Comparison of ENCODE assay signal across 17 cellular contexts in the genomic region with DNA sequence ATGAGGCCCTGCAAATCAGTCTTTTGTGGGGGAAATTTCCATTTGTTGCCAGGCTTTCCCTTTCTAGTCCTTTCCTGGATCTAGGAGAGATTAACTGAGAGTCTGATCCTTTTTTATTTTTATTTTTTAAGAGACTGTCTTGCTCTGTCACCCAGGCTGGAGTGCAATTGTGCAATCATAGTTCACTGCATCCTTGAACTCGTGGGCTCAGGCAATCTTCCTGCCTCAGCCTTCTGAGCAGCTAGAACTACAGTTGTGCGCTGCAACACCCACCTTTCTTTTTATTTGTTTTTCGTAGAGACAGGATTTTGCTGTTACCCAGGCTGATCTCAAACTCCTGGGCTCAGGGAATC. TPM values are rescaled to one million over a fixed set of nuclear protein-coding genes. Genes with fewer than 3 reads are reported as not detected.
DNase-seq lines count a peak whose midpoint lies in the region; ATAC-seq, FAIRE-seq and TF ChIP-seq lines count a peak whose summit lies in the region.
"Had no signal": no experiment of that assay in that cellular context is flagged by ENCODE, and none has a peak within 500 bp of the region (broad histone marks: within the 10 kb centered on the region; RNA-seq: fewer than 3 reads in every experiment).

No MANE protein-coding gene starts in this region.

- BruUV-seq in HepG2 (replicated peaks; lab: Mats Ljungman, UMichigan): no TSS peak

- H2BK20ac ChIP-seq in H1 (ENCODE audit: low read length): peak overlapping the region; percentile 94; the same call in 1 of the 2 replicates

- peak overlapping the region; percentile 81 for H3K18ac ChIP-seq in H1 (ENCODE audit: extremely low read depth, low read length)

- H3K36me3 ChIP-seq in HepG2 (replicated peaks in 1 of 2; ENCODE audit: control insufficient read depth in 1 of 2, insufficient read depth in 2 of 2, low read length in 2 of 2) (no peaks in the 10 kb centered on the region), right lobe of liver (no peaks in the 10 kb centered on the region), H1 (ENCODE audit: control insufficient read depth in 2 of 4, insufficient read depth in 4 of 4, low read length in 3 of 4) (no peaks in the 10 kb centered on the region), HAP-1 (replicated peaks) (no peaks in the 10 kb centered on the region; the same call in 1 of the 2 replicates)

- DNase-seq in HepG2 (ENCODE audit: low spot score): no peak
- no peak for DNase-seq in right lobe of liver
- peak; percentile 23 for DNase-seq in NOMO-1 treated with dmso at 0.1 percent for 144 hours (lab: John Stamatoyannopoulos, UW; ENCODE audit: unreplicated experiment)
- no peak for DNase-seq in H1 (ENCODE audit: low read depth in 1 of 2, low spot score in 2 of 2)
- no peak for DNase-seq in activated CD4-positive, CD25-positive, alpha-beta regulatory T cell (lab: John Stamatoyannopoulos, UW)
- no peak for DNase-seq in HAP-1 (ENCODE audit: low spot score in 2 of 2)
- DNase-seq in stimulated activated CD4-positive, alpha-beta T cell treated with anti-CD3 and anti-CD28 coated beads, Interleukin-4, amount 100 ng/mL, for 1 hour: no peak
- DNase-seq: HFFc6, psoas muscle had no signal

- TF ChIP-seq EP300 in HepG2 (IDR thresholded peaks at IDR 0.05; ENCODE audit: low read depth in 2 of 2, low read length in 2 of 2) (no peak), HepG2 (CRISPR knock-in tag; IDR thresholded peaks at IDR 0.05; ENCODE audit: borderline replicate concordance) (no peak), H1 (IDR thresholded peaks at IDR 0.05; ENCODE audit: borderline replicate concordance in 1 of 2, low read depth in 2 of 2, low read length in 2 of 2) (no peak)

- peak overlapping the region; percentile 96 for H4K91ac ChIP-seq in H1 (replicated peaks; ENCODE audit: insufficient read length, low read length)

- in situ Hi-C loops in HepG2 (cut with HindIII; ENCODE audit: extremely low pct_ligation_motif_present, low pct_unique_long_range_greater_than_20kb) (no loop called here), HAP-1 (cut with MboI; ENCODE audit: low sequenced_read_pairs) (no loop called here)

- POLR2A ChIA-PET in HepG2 (lab: Yijun Ruan, JAX) (interaction anchor here (1.2 to 1.3 kb wide), 3 partner anchors 22 to 82 kb away, joined by 3 to 8 read pairs (median 3); a partner anchor contains a TSS), H1 (lab: Charles Lee; ENCODE audit: partially characterized antibody) (interaction anchor here (0.8 to 40.3 kb wide), 33 partner anchors 9 to 1868 kb away, joined by 3 to 3039 read pairs (median 11); a partner anchor contains a TSS)

- no peaks in the 10 kb centered on the region for H3K79me2 ChIP-seq in HepG2 (ENCODE audit: insufficient read depth, low read length)
- H3K79me2 ChIP-seq in H1 (ENCODE audit: control insufficient read depth in 1 of 2, insufficient read depth in 2 of 2, low read length in 2 of 2): 0 out of 4 replicates have a peak, but pooled peaks cover 0 to 3% of the 10 kb centered on the region in 2 experiments

- H3K4me3 ChIP-seq in HepG2 (replicated peaks in 1 of 3; ENCODE audit: insufficient read depth in 1 of 3, low read depth in 2 of 3, low read length in 3 of 3): 0 out of 6 replicates have a peak overlapping the region, but pooled peaks of 1 of the 3 experiments have one; percentile 5
- H3K4me3 ChIP-seq in right lobe of liver: no peak overlapping the region
- peak overlapping the region; percentile 71 to 99 (median 89) for H3K4me3 ChIP-seq in H1 (ENCODE audit: extremely low read depth in 1 of 4, insufficient read depth in 2 of 4, low read depth in 3 of 4, low read length in 4 of 4)
- H3K4me3 ChIP-seq in HAP-1: no peak overlapping the region
- H3K4me3 ChIP-seq: psoas muscle had no signal

- TF ChIP-seq CTCF in HepG2 (CRISPR knock-in tag; IDR thresholded peaks at IDR 0.05): no peak
- no peak for TF ChIP-seq CTCF in right lobe of liver (IDR thresholded peaks at IDR 0.05)
- no peak for TF ChIP-seq CTCF in H1 (IDR thresholded peaks at IDR 0.05; ENCODE audit: control extremely low read depth in 1 of 3, insufficient read depth in 1 of 3, low read depth in 1 of 3, low read length in 3 of 3)

- CTCF ChIA-PET in HepG2 (lab: Yijun Ruan, JAX; ENCODE audit: low intra/inter-chr PET ratio, low total read pairs) (no interaction called here), H1 (lab: Charles Lee; ENCODE audit: partially characterized antibody) (interaction anchor here (1.2 to 2.4 kb wide), 2 partner anchors 18 to 22 kb away, joined by 3 to 10 read pairs; a partner anchor contains a TSS)

- no peak overlapping the region for H3K4ac ChIP-seq in H1 (replicated peaks; ENCODE audit: insufficient read length, low read depth, low read length)

- no peak overlapping the region for H2AFZ ChIP-seq in HepG2 (ENCODE audit: low read length)
- no peak overlapping the region for H2AFZ ChIP-seq in H1 (ENCODE audit: low read length)

- no peak overlapping the region for H4K8ac ChIP-seq in H1 (ENCODE audit: extremely low read depth, insufficient read depth, low read length)

- no peaks in the 10 kb centered on the region; the same call in 1 of the 2 replicates for H3K79me1 ChIP-seq in H1 (ENCODE audit: low read depth, low read length)

- ATAC-seq in HepG2: no peak
- ATAC-seq in right lobe of liver: no peak
- ATAC-seq in HG02763 (IDR thresholded peaks at IDR 0.05; ENCODE audit: unreplicated experiment): no peak
- ATAC-seq: psoas muscle had no signal

- no peak for TF ChIP-seq POLR2A in HepG2 (IDR thresholded peaks at IDR 0.05; ENCODE audit: insufficient read depth in 1 of 2, low read depth in 2 of 2, low read length in 2 of 2)
- TF ChIP-seq POLR2A in right lobe of liver (IDR thresholded peaks at IDR 0.05): no peak
- no peak for TF ChIP-seq POLR2A in H1 (IDR thresholded peaks at IDR 0.05; ENCODE audit: control extremely low read depth in 1 of 2, low read depth in 2 of 2, low read length in 2 of 2)

- no peak overlapping the region for H3K56ac ChIP-seq in H1 (replicated peaks; ENCODE audit: insufficient read length, low read depth, low read length)

- H3K23ac ChIP-seq in H1 (ENCODE audit: insufficient read length): no peak overlapping the region

- peak overlapping the region; percentile 49 for H4K5ac ChIP-seq in H1 (ENCODE audit: insufficient read length, low read depth, low read length)

- H3K9ac ChIP-seq in HepG2 (ENCODE audit: insufficient read depth, low read depth, low read length) (no peak overlapping the region), H1 (replicated peaks in 1 of 4; ENCODE audit: extremely low read depth in 1 of 4, low read depth in 3 of 4, low read length in 3 of 4) (peak overlapping the region in 3 of 4 experiments; percentile 25 to 91 (median 25); a peak in 5 of 7 replicates)

- H3K27me3 ChIP-seq in HepG2 (ENCODE audit: control insufficient read depth in 1 of 2, insufficient read depth in 2 of 2, low read length in 2 of 2) (no peaks in the 10 kb centered on the region; a peak in 1 of 5 replicates), right lobe of liver (no peaks in the 10 kb centered on the region), H1 (replicated peaks in 1 of 4; ENCODE audit: control insufficient read depth in 3 of 4, extremely low read depth in 1 of 4, insufficient read depth in 3 of 4, low read length in 3 of 4) (no peaks in the 10 kb centered on the region), HAP-1 (ENCODE audit: low read depth) (no peaks in the 10 kb centered on the region)

- no peaks in the 10 kb centered on the region for H4K20me1 ChIP-seq in HepG2 (ENCODE audit: insufficient read depth, low read length)
- H4K20me1 ChIP-seq in H1 (replicated peaks in 1 of 2; ENCODE audit: control insufficient read depth in 1 of 2, insufficient read depth in 2 of 2, low read length in 2 of 2): peaks cover 0 to 2% of the 10 kb centered on the region in 2 experiments

- FAIRE-seq in HepG2 (lab: Jason Lieb, UNC) (peak; percentile 87), H1 (lab: Jason Lieb, UNC) (no peak)
- FAIRE-seq: frontal cortex had no signal

- no peaks in the 10 kb centered on the region for H3K9me3 ChIP-seq in HepG2 (ENCODE audit: low read length)
- no peaks in the 10 kb centered on the region for H3K9me3 ChIP-seq in right lobe of liver
- H3K9me3 ChIP-seq in H1 (ENCODE audit: insufficient read depth in 2 of 2, low read depth in 1 of 2, low read length in 1 of 2): no peaks in the 10 kb centered on the region
- H3K9me3 ChIP-seq in HAP-1: no peaks in the 10 kb centered on the region
- H3K9me3 ChIP-seq: psoas muscle had no signal

- H3K23me2 ChIP-seq in H1 (ENCODE audit: low read depth, low read length): peaks cover 10% of the 10 kb centered on the region

- H2BK120ac ChIP-seq in H1 (replicated peaks; ENCODE audit: low read depth, low read length): peak overlapping the region; percentile 52

- H3K4me2 ChIP-seq in HepG2 (ENCODE audit: low read depth, low read length): peak overlapping the region; percentile 59
- H3K4me2 ChIP-seq in H1 (ENCODE audit: insufficient read depth in 1 of 2, low read depth in 2 of 2, low read length in 2 of 2): peak overlapping the region; percentile 78 to 100

- H2BK5ac ChIP-seq in H1 (ENCODE audit: low read depth, low read length): peak overlapping the region; percentile 92

- peak overlapping the region; percentile 19 for H3K27ac ChIP-seq in HepG2 (ENCODE audit: extremely low read length, insufficient read depth, low read length)
- H3K27ac ChIP-seq in right lobe of liver: no peak overlapping the region
- peak overlapping the region; percentile 76; the same call in 1 of the 2 replicates for H3K27ac ChIP-seq in H1 (ENCODE audit: low read depth, low read length)
- H3K27ac ChIP-seq: psoas muscle had no signal

- intact Hi-C loops in HepG2 (cut with micrococcal nuclease; ENCODE audit: unreplicated experiment) (loop anchor here (2.0 kb wide), 1 partner anchor 22 kb away; a partner anchor contains a TSS), right lobe of liver (cut with DNase I) (no loop called here)

- no peak for TF ChIP-seq RAD21 in HepG2 (CRISPR knock-in tag; IDR thresholded peaks at IDR 0.05)
- no peak for TF ChIP-seq RAD21 in H1 (IDR thresholded peaks at IDR 0.05 in 1 of 2, conservative IDR thresholded peaks at IDR 0.05 in 1 of 2; ENCODE audit: low read depth in 2 of 2, low read length in 2 of 2)

- H2BK12ac ChIP-seq in H1 (ENCODE audit: low read depth, low read length): peak overlapping the region; percentile 77; the same call in 1 of the 2 replicates

- 0 out of 2 replicates have a peak overlapping the region, but pooled peaks have one; percentile 61 for H2BK15ac ChIP-seq in H1 (ENCODE audit: low read length)

- no peak overlapping the region for H3K14ac ChIP-seq in H1 (ENCODE audit: insufficient read length)

- peaks cover 40% of the 10 kb centered on the region for H3K4me1 ChIP-seq in HepG2 (ENCODE audit: insufficient read depth, low read length)
- H3K4me1 ChIP-seq in right lobe of liver: peaks cover 0 to 3% (median 0%) of the 10 kb centered on the region in 4 donors
- H3K4me1 ChIP-seq in H1 (replicated peaks in 1 of 4; ENCODE audit: control insufficient read depth in 3 of 4, insufficient read depth in 4 of 4, low read length in 3 of 4): peaks cover 7 to 14% (median 8%) of the 10 kb centered on the region in 4 experiments; a peak in 6 of 7 replicates
- H3K4me1 ChIP-seq in HAP-1: peaks cover 9% of the 10 kb centered on the region; the same call in 1 of the 2 replicates

- H2AK5ac ChIP-seq in H1 (ENCODE audit: low read depth, low read length): no peak overlapping the region

- WGBS in HepG2 (ENCODE audit: low lambda C conversion rate): under 1% methylated on average over 3 of the region's 3 CpGs
- 48% methylated on average over 3 of the region's 3 CpGs for WGBS in right lobe of liver (ENCODE audit: insufficient coverage, low coverage, low lambda C conversion rate, missing lambda C conversion rate)
- 6% methylated on average over 3 of the region's 3 CpGs; no CpG with 5 or more reads in 1 of the 2 experiments for WGBS in H1 (ENCODE audit: extremely low coverage in 1 of 2, insufficient coverage in 1 of 2, insufficient read length in 1 of 2, insufficient replicate concordance in 2 of 2, low coverage in 1 of 2, low lambda C conversion rate in 2 of 2, missing lambda C conversion rate in 1 of 2), 2 experiments

RNA-seq across cellular contexts. Expression of a gene that starts 22.9 kb away (rescaled TPM):
- not detected in 2 replicates for total RNA-seq in HepG2 (2016; rRNA removed; fragmentation: Illumina TruSeq; extraction: Trizol)
- not detected in 2 replicates for total RNA-seq in HepG2 (2016; cell fraction: cytosol; rRNA removed; fragmentation: Illumina TruSeq; extraction: Trizol; ENCODE audit: low read depth)
- total RNA-seq in HepG2 (2016; cell fraction: insoluble cytoplasmic fraction; rRNA removed; fragmentation: Illumina TruSeq; extraction: Trizol): not detected in 2 replicates
- not detected in 2 replicates for total RNA-seq in HepG2 (2016; cell fraction: membrane; rRNA removed; fragmentation: Illumina TruSeq; extraction: Trizol)
- not detected in 2 replicates for total RNA-seq in HepG2 (2016; cell fraction: nucleus; rRNA removed; fragmentation: Illumina TruSeq; extraction: Trizol)
- polyA plus RNA-seq in HepG2 (2011; rRNA removed): not detected in 2 replicates
- not detected in 2 replicates for polyA plus RNA-seq in HepG2 (2011; cell fraction: cytosol; rRNA removed)
- not detected in 2 replicates for polyA plus RNA-seq in HepG2 (2011; cell fraction: nucleus; rRNA removed)
- polyA plus RNA-seq in HepG2 (2012): not detected in 2 replicates
- polyA plus RNA-seq in HepG2 (2016; cell fraction: cytosol; fragmentation: Illumina TruSeq; extraction: Trizol; ENCODE audit: low read depth): not detected in 2 replicates
- polyA plus RNA-seq in HepG2 (2016; cell fraction: insoluble cytoplasmic fraction; fragmentation: Illumina TruSeq; extraction: Trizol; ENCODE audit: low read depth): not detected in 2 replicates
- polyA plus RNA-seq in HepG2 (2016; cell fraction: membrane; fragmentation: Illumina TruSeq; extraction: Trizol; ENCODE audit: low read depth): not detected in 2 replicates
- not detected in 2 replicates for polyA plus RNA-seq in HepG2 (2016; cell fraction: nucleus; fragmentation: Illumina TruSeq; extraction: Trizol; ENCODE audit: insufficient read depth, low read depth)
- polyA minus RNA-seq in HepG2 (2011; rRNA and poly(A)+ RNA removed; ENCODE audit: low replicate concordance): not detected in 2 replicates
- polyA minus RNA-seq in HepG2 (2011; cell fraction: cytosol; rRNA and poly(A)+ RNA removed): not detected in 2 replicates
- not detected in 2 replicates for polyA minus RNA-seq in HepG2 (2011; cell fraction: nucleus; rRNA and poly(A)+ RNA removed)
- total RNA-seq in right lobe of liver: not detected
- total RNA-seq in H1 (2021; fragmentation: NEBNext Ultra II Directional; extraction: Animal tissue kit (Norgen Biotek cat#: 25700)): not detected in 2 replicates
- polyA plus RNA-seq in H1 (2011; rRNA removed): not detected in 2 replicates
- not detected for polyA plus RNA-seq in H1 (2011; cell fraction: cytosol; rRNA removed)
- polyA plus RNA-seq in H1 (2011; cell fraction: nucleus; rRNA removed): not detected
- polyA plus RNA-seq in H1 (2012, experiment 1 of 2): not detected in 4 replicates
- not detected for polyA plus RNA-seq in H1 (2012, experiment 2 of 2)
- polyA plus RNA-seq in H1 (2013, experiment 1 of 2): not detected
- not detected for polyA plus RNA-seq in H1 (2013, experiment 2 of 2)
- polyA minus RNA-seq in H1 (2011; rRNA and poly(A)+ RNA removed): not detected in 2 replicates
- polyA minus RNA-seq in H1 (2011; cell fraction: cytosol; rRNA and poly(A)+ RNA removed): not detected
- polyA minus RNA-seq in H1 (2011; cell fraction: nucleus; rRNA and poly(A)+ RNA removed): not detected
- total RNA-seq: frontal cortex; HFFc6; lung microvascular endothelial cell; M059J; NCI-H460; psoas muscle; subcutaneous adipose tissue; T-helper 1 cell treated with Interleukin-12 subunit alpha and Interleukin-12 subunit beta and Interleukin-4 antibody, amounts not matched to agents 30 ng/mL and 1 ng/mL, for 36 hours had no signal
- polyA plus RNA-seq: BJ, psoas muscle had no signal

Comparison
In these comparisons a context has a peak if more than half of its experiments do, and no peak if none do; other contexts are left out.
1. H3K27ac ChIP-seq: peak in HepG2 (single experiment) and H1 (single experiment); none in right lobe of liver (0 of 3).
2. H3K4me3 ChIP-seq: peak in H1 (4 of 4); none in right lobe of liver (0 of 3) and HAP-1 (single experiment).